In genomic region chr10:88952647-88953111, GRCh38 we compare ENCODE assay signal across 9 cellular contexts. TPM values are rescaled to one million over a fixed set of nuclear protein-coding genes. Genes with fewer than 3 reads are reported as not detected.
A peak's percentile ranks its signal among the peaks of the same experiment; 100 is the strongest.
DNase-seq lines count a peak whose midpoint lies in the region; ATAC-seq and TF ChIP-seq lines count a peak whose summit lies in the region.
"Had no signal": no experiment of that assay in that cellular context is flagged by ENCODE, and none has a peak within 500 bp of the region (broad histone marks: within the 10 kb centered on the region; RNA-seq: fewer than 3 reads in every experiment).

Gene ACTA2, minus strand, starts transcription at chr10:88952773. Its CDS starts 3,843 bp downstream, at chr10:88948930.

- H3K27me3 ChIP-seq in dorsolateral prefrontal cortex, result no peaks in the 10 kb centered on the region
- H3K27me3 ChIP-seq in lung (ENCODE audit: control insufficient read depth, insufficient read depth), result no peaks in the 10 kb centered on the region
- no peaks in the 10 kb centered on the region for H3K27me3 ChIP-seq in thyroid gland

- H3K27ac ChIP-seq in dorsolateral prefrontal cortex (peak within 1 kb of the TSS in 50 of 59 donors; percentile 3 to 85 (median 58)), lung (ENCODE audit: low read depth in 1 of 2, low read length in 1 of 2) (peak within 1 kb of the TSS; percentile 28 to 56), thyroid gland (peak within 1 kb of the TSS; percentile 95 to 99 (median 96))

- TF ChIP-seq CTCF in dorsolateral prefrontal cortex (IDR thresholded peaks at IDR 0.05 in 54 of 56, conservative IDR thresholded peaks at IDR 0.05 in 2 of 56; ENCODE audit: low read depth in 1 of 56, partially characterized antibody in 56 of 56) (no peak), lung (IDR thresholded peaks at IDR 0.05; ENCODE audit: control extremely low read depth, extremely low read depth) (no peak), thyroid gland (IDR thresholded peaks at IDR 0.05) (no peak)

- no peak for DNase-seq in NCI-H460 (ENCODE audit: extremely low read depth, low read depth)
- no peak for DNase-seq in dorsolateral prefrontal cortex
- DNase-seq in lung (ENCODE audit: low spot score), result no peak
- DNase-seq in thyroid gland, result no peak
- no peak for DNase-seq in putamen (ENCODE audit: low spot score)
- no peak for DNase-seq in NCI-H524 (lab: John Stamatoyannopoulos, UW)
- no peak for DNase-seq in stimulated activated CD4-positive, alpha-beta T cell treated with anti-CD3 and anti-CD28 coated beads, Interleukin-2, amount 100 ng/mL, for 24 hours
- DNase-seq: MV-4-11 had no signal

- no peaks in the 10 kb centered on the region for H3K9me3 ChIP-seq in lung (ENCODE audit: control insufficient read depth in 2 of 2, insufficient read depth in 1 of 2, low read length in 1 of 2)
- H3K9me3 ChIP-seq in thyroid gland, result no peaks in the 10 kb centered on the region

- peak within 1 kb of the TSS in 29 of 59 donors; percentile 4 to 48 (median 28) for H3K4me3 ChIP-seq in dorsolateral prefrontal cortex
- H3K4me3 ChIP-seq in lung, result no peak within 1 kb of the TSS
- no peak within 1 kb of the TSS for H3K4me3 ChIP-seq in thyroid gland (replicated peaks in 1 of 3)

- H3K36me3 ChIP-seq in lung (ENCODE audit: control insufficient read depth in 2 of 2, insufficient read depth in 2 of 2, low read length in 2 of 2) (no peaks in the 10 kb centered on the region), thyroid gland (no peaks in the 10 kb centered on the region)

- peak; percentile 34 for ATAC-seq in lung (ENCODE audit: insufficient read depth, low FRiP score)
- no peak for ATAC-seq in HG03280 (IDR thresholded peaks at IDR 0.05; ENCODE audit: unreplicated experiment)

- TF ChIP-seq POLR2A in thyroid gland (IDR thresholded peaks at IDR 0.05), result no peak

- WGBS in lung, 2 donors, result 73 to 82% methylated on average over 8 of the region's 8 CpGs
- 73 to 84% methylated on average over 7 to 8 of the region's 8 CpGs for WGBS in thyroid gland, 2 donors

- peaks cover 0 to 1% of the 10 kb centered on the region in 2 donors for H3K4me1 ChIP-seq in lung (ENCODE audit: control insufficient read depth in 2 of 2, insufficient read depth in 2 of 2, low read length in 2 of 2)
- H3K4me1 ChIP-seq in thyroid gland, result peaks cover 18 to 21% of the 10 kb centered on the region in 2 donors

- intact Hi-C loops in dorsolateral prefrontal cortex (cut with DNase I) (no loop called here), thyroid gland (cut with DNase I) (no loop called here)

RNA-seq across cellular contexts. Expression of gene ACTA2, which starts in this region (rescaled TPM):
- 40.4 and 41.7 TPM in 2 replicates for total RNA-seq in NCI-H460 (2014; rRNA removed; shearing (Covaris generic))
- polyA plus RNA-seq in NCI-H460 (2014; cell fraction: nucleus; rRNA removed), result 6.3 and 8.4 TPM in 2 replicates
- 100 to 1,000 TPM in 8 of 120 experiments, 10 to 100 TPM in 106, 1 to 10 TPM in 6; 7.4 to 523 (median 26.5) TPM for total RNA-seq in dorsolateral prefrontal cortex
- 100 to 1,000 TPM; 291 to 485 TPM for total RNA-seq in lung
- 100 to 1,000 TPM; 186 to 206 TPM for polyA plus RNA-seq in lung
- total RNA-seq in thyroid gland, result 100 to 1,000 TPM in 1 of 4 donors, 10 to 100 TPM in 3; 61.5 to 173 (median 72.2) TPM

Comparison
In these comparisons a context has a peak if more than half of its experiments do, and no peak if none do; other contexts are left out.
1. H3K27ac ChIP-seq: peak in every context shown above with its lines; median percentile 96 in thyroid gland; 58 in dorsolateral prefrontal cortex; 42 in lung.